In genomic region chr5:4188704-4189103, GRCh38 we compare ENCODE assay signal across 16 cellular contexts.
DNase-seq lines count a peak whose midpoint lies in the region; ATAC-seq and TF ChIP-seq lines count a peak whose summit lies in the region.
"Had no signal": no experiment of that assay in that cellular context is flagged by ENCODE, and none has a peak within 500 bp of the region (broad histone marks: within the 10 kb centered on the region; RNA-seq: fewer than 3 reads in every experiment).

No MANE protein-coding gene starts in this region.

- no peak overlapping the region for H3K4me3 ChIP-seq in H7 (ENCODE audit: insufficient read depth, low read depth, low read length)

- H3K36me3 ChIP-seq in H7 (replicated peaks; ENCODE audit: control insufficient read depth, insufficient read depth, low read length) = no peaks in the 10 kb centered on the region

- no peak for DNase-seq in activated naive CD4-positive, alpha-beta T cell treated with anti-CD3 and anti-CD28 coated beads, Interleukin-2, amount 50 U/mL, for 72 hours (ENCODE audit: low spot score in 2 of 2)
- no peak for DNase-seq in activated naive CD4-positive, alpha-beta T cell treated with anti-CD3 and anti-CD28 coated beads for 36 hours
- DNase-seq in WTC11 (ENCODE audit: low spot score) = no peak
- no peak for DNase-seq in natural killer cell treated with Interleukin-12 subunit alpha and Interleukin-12 subunit beta and Interleukin-15 and Interleukin-18, amount 100 ng/mL, for 72 hours (ENCODE audit: low spot score)
- no peak for DNase-seq in NCI-H2029 treated with DMSO at 0.1 percent for 48 hours (lab: John Stamatoyannopoulos, UW)
- no peak for DNase-seq in H7
- DNase-seq: CD8-positive, alpha-beta T cell; HCEC 1CT; NCI-H146; NCI-H446; SHP77 had no signal

- POLR2A ChIA-PET in WTC11 (lab: Charles Lee) = no interaction called here

- intact Hi-C loops in activated naive CD4-positive, alpha-beta T cell treated with anti-CD3 and anti-CD28 coated beads for 36 hours (cut with micrococcal nuclease) = no loop called here

- H3K9me3 Mint-ChIP-seq in activated naive CD4-positive, alpha-beta T cell treated with anti-CD3 and anti-CD28 coated beads, Interleukin-2, amount 50 U/mL, for 72 hours = peaks cover 8 to 22% of the 10 kb centered on the region in 2 donors
- H3K9me3 Mint-ChIP-seq in activated naive CD4-positive, alpha-beta T cell treated with anti-CD3 and anti-CD28 coated beads for 36 hours = peaks cover 7% of the 10 kb centered on the region
- H3K9me3 Mint-ChIP-seq in WTC11 = peaks cover 36% of the 10 kb centered on the region
- peaks cover 7% of the 10 kb centered on the region for H3K9me3 Mint-ChIP-seq in natural killer cell treated with Interleukin-12 subunit alpha and Interleukin-12 subunit beta and Interleukin-15 and Interleukin-18, amount 100 ng/mL, for 72 hours

- TF ChIP-seq CTCF in WTC11 (IDR thresholded peaks at IDR 0.05) = no peak

- CTCF ChIA-PET in activated naive CD4-positive, alpha-beta T cell treated with anti-CD3 and anti-CD28 coated beads for 36 hours (lab: Charles Lee) = no interaction called here
- CTCF ChIA-PET in WTC11 (lab: Charles Lee) = interaction anchor here (0.6 to 0.7 kb wide), 2 partner anchors 107 to 1450 kb away, joined by 3 to 5 read pairs; no protein-coding TSS in a partner anchor

- H3K27me3 ChIP-seq in H7 (ENCODE audit: control insufficient read depth, insufficient read depth, low read length) = no peaks in the 10 kb centered on the region

- peaks cover 0 to 7% of the 10 kb centered on the region in 2 donors for H3K36me3 Mint-ChIP-seq in activated naive CD4-positive, alpha-beta T cell treated with anti-CD3 and anti-CD28 coated beads, Interleukin-2, amount 50 U/mL, for 72 hours
- no peaks in the 10 kb centered on the region for H3K36me3 Mint-ChIP-seq in activated naive CD4-positive, alpha-beta T cell treated with anti-CD3 and anti-CD28 coated beads for 36 hours (ENCODE audit: low read depth)
- H3K36me3 Mint-ChIP-seq in WTC11 = peaks cover 18% of the 10 kb centered on the region
- peaks cover 7% of the 10 kb centered on the region for H3K36me3 Mint-ChIP-seq in natural killer cell treated with Interleukin-12 subunit alpha and Interleukin-12 subunit beta and Interleukin-15 and Interleukin-18, amount 100 ng/mL, for 72 hours
- H3K36me3 Mint-ChIP-seq: CD8-positive, alpha-beta T cell had no signal

- peaks cover 2% of the 10 kb centered on the region for H3K27me3 Mint-ChIP-seq in activated naive CD4-positive, alpha-beta T cell treated with anti-CD3 and anti-CD28 coated beads for 36 hours (ENCODE audit: low read depth)
- H3K27me3 Mint-ChIP-seq in WTC11 (ENCODE audit: low read depth) = no peaks in the 10 kb centered on the region; the same call in 1 of the 2 replicates
- H3K27me3 Mint-ChIP-seq in natural killer cell treated with Interleukin-12 subunit alpha and Interleukin-12 subunit beta and Interleukin-15 and Interleukin-18, amount 100 ng/mL, for 72 hours = no peaks in the 10 kb centered on the region
- H3K27me3 Mint-ChIP-seq: B cell had no signal

- peak; percentile 39 to 40 for ATAC-seq in activated naive CD4-positive, alpha-beta T cell treated with anti-CD3 and anti-CD28 coated beads, Interleukin-2, amount 50 U/mL, for 72 hours
- ATAC-seq in WTC11 (peak; percentile 38; the same call in 1 of the 2 replicates), GM21737 (IDR thresholded peaks at IDR 0.05; ENCODE audit: unreplicated experiment) (no peak), GM21360 (IDR thresholded peaks at IDR 0.05; ENCODE audit: unreplicated experiment) (no peak)
- ATAC-seq in natural killer cell treated with Interleukin-12 subunit alpha and Interleukin-12 subunit beta and Interleukin-15 and Interleukin-18, amount 100 ng/mL, for 72 hours = peak; percentile 39 to 64
- ATAC-seq: CD8-positive, alpha-beta T cell; Panc1; SK-N-SH treated with all-trans-retinoic acid at 6 μM for 48 hours had no signal

- H3K4me1 Mint-ChIP-seq in activated naive CD4-positive, alpha-beta T cell treated with anti-CD3 and anti-CD28 coated beads for 36 hours (ENCODE audit: low read depth) = no peaks in the 10 kb centered on the region
- peaks cover 4% of the 10 kb centered on the region; the same call in 1 of the 2 replicates for H3K4me1 Mint-ChIP-seq in WTC11
- H3K4me1 Mint-ChIP-seq in natural killer cell treated with Interleukin-12 subunit alpha and Interleukin-12 subunit beta and Interleukin-15 and Interleukin-18, amount 100 ng/mL, for 72 hours (ENCODE audit: low read depth in 2 of 2) = peaks cover 0 to 5% of the 10 kb centered on the region in 2 donors
- H3K4me1 Mint-ChIP-seq: B cell had no signal

- no peak overlapping the region for H3K27ac Mint-ChIP-seq in activated naive CD4-positive, alpha-beta T cell treated with anti-CD3 and anti-CD28 coated beads, Interleukin-2, amount 50 U/mL, for 72 hours
- H3K27ac Mint-ChIP-seq in activated naive CD4-positive, alpha-beta T cell treated with anti-CD3 and anti-CD28 coated beads for 36 hours = no peak overlapping the region
- H3K27ac Mint-ChIP-seq in WTC11 = no peak overlapping the region
- no peak overlapping the region for H3K27ac Mint-ChIP-seq in natural killer cell treated with Interleukin-12 subunit alpha and Interleukin-12 subunit beta and Interleukin-15 and Interleukin-18, amount 100 ng/mL, for 72 hours
- H3K27ac Mint-ChIP-seq: B cell; CD8-positive, alpha-beta T cell had no signal

- no peak overlapping the region for H3K4me3 Mint-ChIP-seq in activated naive CD4-positive, alpha-beta T cell treated with anti-CD3 and anti-CD28 coated beads for 36 hours
- no peak overlapping the region for H3K4me3 Mint-ChIP-seq in WTC11
- no peak overlapping the region for H3K4me3 Mint-ChIP-seq in natural killer cell treated with Interleukin-12 subunit alpha and Interleukin-12 subunit beta and Interleukin-15 and Interleukin-18, amount 100 ng/mL, for 72 hours
- H3K4me3 Mint-ChIP-seq: B cell; CD8-positive, alpha-beta T cell had no signal

TF ChIP-seq in WTC11, 78 proteins besides CTCF, POLR2A, EP300 and RAD21:
- TF ChIP-seq ZNF532 (CRISPR knock-in tag; IDR thresholded peaks at IDR 0.05; ENCODE audit: borderline replicate concordance) (no peak), SP1 (CRISPR knock-in tag; conservative IDR thresholded peaks at IDR 0.05) (no peak)

Comparison
In these comparisons a context has a peak if more than half of its experiments do, and no peak if none do; other contexts are left out.
1. ATAC-seq: peak in activated naive CD4-positive, alpha-beta T cell treated with anti-CD3 and anti-CD28 coated beads, Interleukin-2, amount 50 U/mL, for 72 hours (2 of 2), WTC11 (single experiment) and natural killer cell treated with Interleukin-12 subunit alpha and Interleukin-12 subunit beta and Interleukin-15 and Interleukin-18, amount 100 ng/mL, for 72 hours (2 of 2); none in GM21737 (single experiment) and GM21360 (single experiment).